Comparison of ENCODE assay signal across 8 cellular contexts in genomic region chr17:74442670-74443515, GRCh38.
DNase-seq lines count a peak whose midpoint lies in the region; ATAC-seq lines count a peak whose summit lies in the region.

No MANE protein-coding gene starts in this region.

- H3K4me3 ChIP-seq in skin epidermis: peak overlapping the region in 3 of 7 experiments; percentile 2 to 20 (median 6)

- DNase-seq in DMS153 treated with DMSO at 0.1 percent for 48 hours (lab: John Stamatoyannopoulos, UW; ENCODE audit: unreplicated experiment) (peak; percentile 82), NCI-H1436 treated with DMSO at 0.1 percent for 48 hours (lab: John Stamatoyannopoulos, UW) (peak; percentile 14), amygdala (lab: John Stamatoyannopoulos, UW) (peak in 47 of 56 donors; percentile 11 to 84 (median 61)), iPS-NIHi7 (ENCODE audit: extremely low spot score) (peak; percentile 69)
- DNase-seq in activated naive CD4-positive, alpha-beta T cell treated with anti-CD3 and anti-CD28 coated beads, Interleukin-2, amount 50 U/mL, for 16 hours: no peak

- peak overlapping the region; percentile 17 to 80 (median 62) for H3K27ac ChIP-seq in skin epidermis

- peak; percentile 49 for ATAC-seq in GM21737 (IDR thresholded peaks at IDR 0.05; ENCODE audit: unreplicated experiment)
- no peak for ATAC-seq in GM18868 (IDR thresholded peaks at IDR 0.05; ENCODE audit: unreplicated experiment)
